24 cellular contexts compared by ENCODE assay signal in genomic region chr13:31427151-31427867, GRCh38.
"Had no signal": no experiment of that assay in that cellular context is flagged by ENCODE, and none has a peak within 500 bp of the region (broad histone marks: within the 10 kb centered on the region; RNA-seq: fewer than 3 reads in every experiment).

No MANE protein-coding gene starts in this region.

- H3K4me2 ChIP-seq: smooth muscle cell had no signal

- DNase-seq: effector memory CD4-positive, alpha-beta T cell; erythroblast; foreskin fibroblast; gastrocnemius medialis; head of caudate nucleus; left ventricle myocardium inferior; lower lobe of right lung; natural killer cell; occipital lobe; pancreas; retina; right lobe of liver; stimulated activated CD4-positive, alpha-beta T cell treated with anti-CD3 and anti-CD28 coated beads, Interleukin-12 subunit alpha, Interleukin-12 subunit beta, amount 100 ng/mL, for 4 hours; stimulated activated CD4-positive, alpha-beta T cell treated with anti-CD3 and anti-CD28 coated beads, Interleukin-1b, Interleukin-23, amount 100 ng/mL, for 48 hours; stimulated activated CD4-positive, alpha-beta T cell treated with anti-CD3 and anti-CD28 coated beads, Interleukin-4, amount 100 ng/mL, for 1 hour; stimulated activated CD8-positive, alpha-beta memory T cell treated with anti-CD3 and anti-CD28 coated beads, Interleukin-4, amount 100 ng/mL, for 48 hours; stimulated activated naive CD4-positive, alpha-beta T cell; stimulated activated naive CD8-positive, alpha-beta T cell treated with anti-CD3 and anti-CD28 coated beads, Interleukin-15, amount 100 ng/mL, for 72 hours; transverse colon; upper lobe of right lung had no signal

- H3K27ac ChIP-seq: gastrocnemius medialis, left ventricle myocardium inferior, lower lobe of right lung, pancreas, right lobe of liver, suprapubic skin, transverse colon, upper lobe of right lung, vagina had no signal

- ATAC-seq: gastrocnemius medialis; lower lobe of right lung; natural killer cell; pancreas; right lobe of liver; stimulated activated naive CD8-positive, alpha-beta T cell treated with anti-CD3 and anti-CD28 coated beads, Interleukin-15, amount 100 ng/mL, for 72 hours; upper lobe of right lung had no signal

- H3K36me3 ChIP-seq: gastrocnemius medialis, left ventricle myocardium inferior, lower lobe of right lung, pancreas, right lobe of liver, suprapubic skin, transverse colon, upper lobe of right lung, vagina had no signal

- FAIRE-seq: keratinocyte, pancreas had no signal

- H3K27me3 ChIP-seq: gastrocnemius medialis, right lobe of liver, suprapubic skin, transverse colon, upper lobe of right lung, vagina had no signal

- H3K4me1 ChIP-seq: gastrocnemius medialis, left ventricle myocardium inferior, lower lobe of right lung, right lobe of liver, suprapubic skin, upper lobe of right lung, vagina had no signal

- H3K4me3 ChIP-seq: gastrocnemius medialis, left ventricle myocardium inferior, lower lobe of right lung, pancreas, right lobe of liver, smooth muscle cell, suprapubic skin, transverse colon, upper lobe of right lung, vagina had no signal

- H3K9me3 ChIP-seq: gastrocnemius medialis, left ventricle myocardium inferior, lower lobe of right lung, pancreas, right lobe of liver, suprapubic skin, transverse colon, upper lobe of right lung, vagina had no signal
